ENCODE assay signal across 23 cellular contexts in the genomic region with DNA sequence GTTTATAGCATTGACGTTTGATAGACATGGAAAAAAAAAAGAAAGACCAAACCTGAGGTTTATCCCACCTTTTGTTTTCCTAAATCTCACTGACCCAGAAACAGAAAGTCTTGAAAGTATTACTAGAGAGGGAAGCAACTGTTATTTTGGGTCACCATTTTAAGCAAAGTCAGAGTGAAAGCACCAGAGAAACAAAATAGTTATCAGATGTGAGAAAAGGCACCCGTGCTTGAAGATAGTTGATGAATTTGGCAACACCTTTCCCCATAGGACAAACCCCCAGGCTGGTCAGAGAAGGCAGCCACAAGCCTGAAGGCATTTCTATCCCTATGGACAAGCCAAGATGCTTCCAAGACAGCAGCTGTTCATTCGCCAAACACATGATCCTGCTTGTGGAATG.
"Had no signal": no experiment of that assay in that cellular context is flagged by ENCODE, and none has a peak within 500 bp of the region (broad histone marks: within the 10 kb centered on the region; RNA-seq: fewer than 3 reads in every experiment).

No MANE protein-coding gene starts in this region.

- H3K4me2 ChIP-seq: KMS-11 had no signal

- H3K9ac ChIP-seq: KMS-11 had no signal

- ATAC-seq: K562, Panc1, PC-3, SK-N-SH treated with all-trans-retinoic acid at 6 μM for 48 hours had no signal

- H3K4me3 ChIP-seq: K562 had no signal

- FAIRE-seq: HTR-8/SVneo, K562 had no signal

- DNase-seq: Kasumi-1, MM.1S, NCI-H1092 treated with DMSO at 0.1 percent for 48 hours, NCI-H1436, NCI-H187, NCI-H2029, NCI-H2081 treated with DMSO at 0.1 percent for 48 hours, NCI-H2171, NCI-H226, NCI-H446, NCI-H510A, NCI-H524 treated with DMSO at 0.1 percent for 48 hours, NCI-H69, NCI-H774, PC-3, SHP77 had no signal

- H3K27ac ChIP-seq: HL-60, KMS-11, RWPE1 had no signal
